In genomic region chr10:126133906-126134703, GRCh38 we compare ENCODE assay signal across 14 cellular contexts.
DNase-seq lines count a peak whose midpoint lies in the region; ATAC-seq, FAIRE-seq and TF ChIP-seq lines count a peak whose summit lies in the region.
"Had no signal": no experiment of that assay in that cellular context is flagged by ENCODE, and none has a peak within 500 bp of the region (broad histone marks: within the 10 kb centered on the region; RNA-seq: fewer than 3 reads in every experiment).

No MANE protein-coding gene starts in this region.

- H3K27me3 Mint-ChIP-seq in endothelial cell (ENCODE audit: unreplicated experiment) (peaks cover 4% of the 10 kb centered on the region), nephron progenitor cell (ENCODE audit: low read depth, poor library complexity) (peaks cover 3% of the 10 kb centered on the region)
- H3K27me3 Mint-ChIP-seq: activated B cell treated with CpG ODN at 0.5 μM for 24 hours had no signal

- FAIRE-seq in urothelium cell line (lab: Jason Lieb, UNC), result no peak

- peak overlapping the region; percentile 14 for H3K4me3 Mint-ChIP-seq in endothelial cell (ENCODE audit: unreplicated experiment)
- no peak overlapping the region for H3K4me3 Mint-ChIP-seq in nephron progenitor cell
- H3K4me3 Mint-ChIP-seq: activated B cell treated with CpG ODN at 0.5 μM for 24 hours; CD8-positive, alpha-beta T cell had no signal

- H3K36me3 ChIP-seq in Panc1 (ENCODE audit: control insufficient read depth, insufficient read depth, low read length), result no peaks in the 10 kb centered on the region

- no peak overlapping the region for H3K27ac Mint-ChIP-seq in endothelial cell (ENCODE audit: unreplicated experiment)
- H3K27ac Mint-ChIP-seq in nephron progenitor cell, result peak overlapping the region; percentile 13
- H3K27ac Mint-ChIP-seq: activated B cell treated with CpG ODN at 0.5 μM for 24 hours; CD8-positive, alpha-beta T cell had no signal

- no peaks in the 10 kb centered on the region for H3K9me3 Mint-ChIP-seq in endothelial cell (ENCODE audit: unreplicated experiment)
- H3K9me3 Mint-ChIP-seq in nephron progenitor cell, result peaks cover 20% of the 10 kb centered on the region

- intact Hi-C loops in Panc1 (cut with micrococcal nuclease; ENCODE audit: unreplicated experiment), result no loop called here

- CTCF ChIA-PET in Panc1 (lab: Charles Lee), result no interaction called here

- POLR2A ChIA-PET in Panc1 (lab: Charles Lee), result no interaction called here

- no TSS peak for BruUV-seq in Panc1 (replicated peaks; lab: Mats Ljungman, UMichigan)

- no peak overlapping the region for H3K27ac ChIP-seq in Panc1 (ENCODE audit: low read length)
- H3K27ac ChIP-seq: SK-N-MC had no signal

- peak; percentile 83 for ATAC-seq in Panc1
- ATAC-seq: CD8-positive, alpha-beta T cell had no signal

- no peaks in the 10 kb centered on the region for H3K27me3 ChIP-seq in Panc1 (ENCODE audit: control insufficient read depth, insufficient read depth, low read length)

- H3K4me1 Mint-ChIP-seq in endothelial cell (ENCODE audit: unreplicated experiment) (peaks cover 19% of the 10 kb centered on the region), nephron progenitor cell (peaks cover 27% of the 10 kb centered on the region)

- peak; percentile 21 for DNase-seq in CD1c-positive myeloid dendritic cell (ENCODE audit: extremely low spot score)
- peak; percentile 33 for DNase-seq in Panc1 (ENCODE audit: low read depth, low spot score)
- DNase-seq in endothelial cell (ENCODE audit: low spot score), result no peak
- DNase-seq in nephron progenitor cell, result no peak
- DNase-seq in SHP77 (lab: John Stamatoyannopoulos, UW), result no peak
- DNase-seq in urothelium cell line (ENCODE audit: low spot score), result no peak
- DNase-seq in NCI-H146 (lab: John Stamatoyannopoulos, UW), result no peak
- no peak for DNase-seq in anterior cingulate cortex (lab: John Stamatoyannopoulos, UW)
- DNase-seq: activated B cell treated with CpG ODN at 0.5 μM for 24 hours; aorta; CD8-positive, alpha-beta T cell; KBM-7; NCI-H1930 had no signal

- H3K36me3 Mint-ChIP-seq in endothelial cell (ENCODE audit: low read depth, unreplicated experiment) (peaks cover 4% of the 10 kb centered on the region), nephron progenitor cell (ENCODE audit: low read depth) (peaks cover 12% of the 10 kb centered on the region)
- H3K36me3 Mint-ChIP-seq: CD8-positive, alpha-beta T cell had no signal

- H3K4me3 ChIP-seq in Panc1 (ENCODE audit: low read depth in 2 of 2, low read length in 2 of 2), result no peak overlapping the region
- H3K4me3 ChIP-seq: SK-N-MC had no signal

- no peaks in the 10 kb centered on the region for H3K4me1 ChIP-seq in Panc1 (ENCODE audit: control insufficient read depth, insufficient read depth, low read length)

- peaks cover 5% of the 10 kb centered on the region; the same call in 1 of the 2 replicates for H3K9me3 ChIP-seq in Panc1 (ENCODE audit: control insufficient read depth, insufficient read depth, low read depth, low read length)

- TF ChIP-seq CTCF in Panc1 (IDR thresholded peaks at IDR 0.05), result no peak
- TF ChIP-seq CTCF in endothelial cell (IDR thresholded peaks at IDR 0.05; ENCODE audit: unreplicated experiment), result no peak
- TF ChIP-seq CTCF in nephron progenitor cell (IDR thresholded peaks at IDR 0.05), result no peak

- in situ Hi-C loops in Panc1 (cut with HindIII; ENCODE audit: low pct_unique_long_range_greater_than_20kb, low sequenced_read_pairs), result no loop called here

Comparison
In these comparisons a context has a peak if more than half of its experiments do, and no peak if none do; other contexts are left out.
1. DNase-seq: peak in CD1c-positive myeloid dendritic cell (single experiment) and Panc1 (single experiment); none in endothelial cell (single experiment), nephron progenitor cell (single experiment), SHP77 (0 of 2), urothelium cell line (single experiment), NCI-H146 (single experiment) and anterior cingulate cortex (0 of 58).